Comparison of ENCODE assay signal across 8 cellular contexts in genomic region chr1:94063379-94063778, GRCh38.
DNase-seq lines count a peak whose midpoint lies in the region; ATAC-seq and TF ChIP-seq lines count a peak whose summit lies in the region.

No MANE protein-coding gene starts in this region.

- DNase-seq in AG09309 (ENCODE audit: low read depth) (peak; percentile 48), Kasumi-1 (lab: John Stamatoyannopoulos, UW) (peak; percentile 29 to 62), cardiac fibroblast (ENCODE audit: low read depth in 2 of 2) (peak; percentile 72 to 90), medulla oblongata (ENCODE audit: extremely low spot score) (peak; percentile 37), NCI-H187 treated with DMSO at 0.1 percent for 48 hours (lab: John Stamatoyannopoulos, UW) (no peak), DMS79 treated with DMSO at 0.1 percent for 48 hours (lab: John Stamatoyannopoulos, UW) (no peak)
- no peak for DNase-seq in activated naive CD4-positive, alpha-beta T cell treated with anti-CD3 and anti-CD28 coated beads, Interleukin-2, amount 10 ng/mL, durations not matched to agents 7 days and 5 days

- H3K4me1 Mint-ChIP-seq in activated naive CD4-positive, alpha-beta T cell treated with anti-CD3 and anti-CD28 coated beads, Interleukin-2, amount 10 ng/mL, durations not matched to agents 7 days and 5 days, result no peaks in the 10 kb centered on the region

- H3K27ac Mint-ChIP-seq in activated naive CD4-positive, alpha-beta T cell treated with anti-CD3 and anti-CD28 coated beads, Interleukin-2, amount 10 ng/mL, durations not matched to agents 7 days and 5 days, result no peak overlapping the region

- H3K4me3 ChIP-seq in AG09309 (ENCODE audit: control insufficient read depth, low read depth, low read length) (no peak overlapping the region), cardiac fibroblast (replicated peaks in 1 of 2; ENCODE audit: low read depth in 2 of 2, low read length in 2 of 2) (no peak overlapping the region)

- no peak for ATAC-seq in HG02840 (IDR thresholded peaks at IDR 0.05; ENCODE audit: low FRiP score, unreplicated experiment)

- peaks cover 23% of the 10 kb centered on the region for H3K27me3 Mint-ChIP-seq in activated naive CD4-positive, alpha-beta T cell treated with anti-CD3 and anti-CD28 coated beads, Interleukin-2, amount 10 ng/mL, durations not matched to agents 7 days and 5 days

- H3K9me3 Mint-ChIP-seq in activated naive CD4-positive, alpha-beta T cell treated with anti-CD3 and anti-CD28 coated beads, Interleukin-2, amount 10 ng/mL, durations not matched to agents 7 days and 5 days, result no peaks in the 10 kb centered on the region

- TF ChIP-seq CTCF in AG09309 (IDR thresholded peaks at IDR 0.05; ENCODE audit: control insufficient read depth, insufficient read depth, low read depth, low read length, missing control alignments) (peak; percentile 61), cardiac fibroblast (IDR thresholded peaks at IDR 0.05; ENCODE audit: low read depth, low read length) (peak; percentile 59)

- H3K4me3 Mint-ChIP-seq in activated naive CD4-positive, alpha-beta T cell treated with anti-CD3 and anti-CD28 coated beads, Interleukin-2, amount 10 ng/mL, durations not matched to agents 7 days and 5 days, result no peak overlapping the region

- no peaks in the 10 kb centered on the region for H3K36me3 Mint-ChIP-seq in activated naive CD4-positive, alpha-beta T cell treated with anti-CD3 and anti-CD28 coated beads, Interleukin-2, amount 10 ng/mL, durations not matched to agents 7 days and 5 days

- CTCF ChIA-PET in activated naive CD4-positive, alpha-beta T cell treated with anti-CD3 and anti-CD28 coated beads, Interleukin-2, amount 10 ng/mL, durations not matched to agents 7 days and 5 days (lab: Charles Lee), result interaction anchor here (0.6 to 7.8 kb wide), 12 partner anchors 9 to 401 kb away, joined by 3 to 64 read pairs (median 6); partner anchors contain the start of gene ARHGAP29

Comparison
In these comparisons a context has a peak if more than half of its experiments do, and no peak if none do; other contexts are left out.
1. DNase-seq: peak in AG09309 (single experiment), Kasumi-1 (2 of 2), cardiac fibroblast (2 of 2) and medulla oblongata (single experiment); none in NCI-H187 treated with DMSO at 0.1 percent for 48 hours (single experiment), activated naive CD4-positive, alpha-beta T cell treated with anti-CD3 and anti-CD28 coated beads, Interleukin-2, amount 10 ng/mL, durations not matched to agents 7 days and 5 days (single experiment) and DMS79 treated with DMSO at 0.1 percent for 48 hours (single experiment).